Comparison of ENCODE assay signal across 22 cellular contexts in the genomic region with DNA sequence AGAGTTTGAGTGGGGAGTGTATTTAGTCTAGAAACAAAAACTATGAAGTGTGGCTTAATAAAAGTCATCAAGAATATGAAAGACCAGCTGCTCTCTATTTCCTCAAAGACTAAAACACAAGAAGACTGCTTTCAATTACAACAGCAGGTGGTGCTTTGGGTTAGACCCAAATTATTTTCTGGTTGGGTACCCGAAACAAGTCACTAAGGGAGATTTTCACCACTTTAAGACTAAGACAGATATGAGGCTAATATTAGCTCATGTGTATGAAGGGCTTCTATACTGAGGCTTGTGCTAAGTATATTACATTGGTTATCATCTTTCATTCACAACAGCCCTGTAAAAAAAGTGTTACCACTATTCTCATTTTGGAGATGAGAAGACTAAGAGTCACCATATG. TPM values are rescaled to one million over a fixed set of nuclear protein-coding genes. Genes with fewer than 3 reads are reported as not detected.
DNase-seq lines count a peak whose midpoint lies in the region; ATAC-seq, FAIRE-seq and TF ChIP-seq lines count a peak whose summit lies in the region.
"Had no signal": no experiment of that assay in that cellular context is flagged by ENCODE, and none has a peak within 500 bp of the region (broad histone marks: within the 10 kb centered on the region; RNA-seq: fewer than 3 reads in every experiment).

No MANE protein-coding gene starts in this region.

- no peaks in the 10 kb centered on the region for H3K79me2 ChIP-seq in HepG2 (ENCODE audit: insufficient read depth, low read length)
- H3K79me2 ChIP-seq: hepatocyte had no signal

- H3K27ac ChIP-seq in A673 (ENCODE audit: low read depth, low read length, poor library complexity, severe bottlenecking), result no peak overlapping the region
- no peak overlapping the region for H3K27ac ChIP-seq in testis
- no peak overlapping the region for H3K27ac ChIP-seq in HepG2 (ENCODE audit: extremely low read length, insufficient read depth, low read length)
- H3K27ac ChIP-seq: cardiac muscle cell, hepatocyte, PC-9, upper lobe of right lung had no signal

- DNase-seq in A673 (ENCODE audit: low spot score) (peak; percentile 19), NCI-H446 treated with DMSO at 0.1 percent for 48 hours (lab: John Stamatoyannopoulos, UW) (peak; percentile 87), testis (no peak), NCI-H526 (lab: John Stamatoyannopoulos, UW) (no peak), HepG2 (ENCODE audit: low spot score) (no peak), NCI-H69 (lab: John Stamatoyannopoulos, UW) (no peak)
- DNase-seq: ACHN; activated CD4-positive, alpha-beta T cell treated with anti-CD3 and anti-CD28 coated beads, Interleukin-2, amount 10 ng/mL, durations not matched to agents 7 days and 5 days; activated naive CD8-positive, alpha-beta T cell treated with anti-CD3 and anti-CD28 coated beads, Interleukin-2, amount 10 ng/mL, durations not matched to agents 7 days and 5 days; CD8-positive, alpha-beta T cell; effector CD8-positive, alpha-beta T cell; EL; H7; mucosa of descending colon; NCI-H510A treated with DMSO at 0.1 percent for 48 hours; PC-9; upper lobe of right lung had no signal

- H4K20me1 ChIP-seq in HepG2 (ENCODE audit: insufficient read depth, low read length), result no peaks in the 10 kb centered on the region

- CTCF ChIA-PET in A673 (lab: Charles Lee), result no interaction called here
- CTCF ChIA-PET in HepG2 (lab: Yijun Ruan, JAX; ENCODE audit: low intra/inter-chr PET ratio, low total read pairs), result no interaction called here

- no peak overlapping the region for H3K9ac ChIP-seq in HepG2 (ENCODE audit: insufficient read depth, low read depth, low read length)

- WGBS in testis, 2 donors, result 74 to 94% methylated on average over 1 of the region's 1 CpG
- WGBS in HepG2 (ENCODE audit: low lambda C conversion rate), result 0% methylated on average over 1 of the region's 1 CpG

- TF ChIP-seq RAD21 in HepG2 (CRISPR knock-in tag; IDR thresholded peaks at IDR 0.05), result no peak

- BruUV-seq in A673 (replicated peaks; lab: Mats Ljungman, UMichigan) (no TSS peak), HepG2 (replicated peaks; lab: Mats Ljungman, UMichigan) (no TSS peak)

- no peak for TF ChIP-seq EP300 in HepG2 (IDR thresholded peaks at IDR 0.05; ENCODE audit: low read depth in 2 of 2, low read length in 2 of 2)
- TF ChIP-seq EP300 in HepG2 (CRISPR knock-in tag; IDR thresholded peaks at IDR 0.05; ENCODE audit: borderline replicate concordance), result no peak

- no peaks in the 10 kb centered on the region for H3K9me3 ChIP-seq in A673 (ENCODE audit: low read depth, low read length, poor library complexity, severe bottlenecking)
- no peaks in the 10 kb centered on the region for H3K9me3 ChIP-seq in testis
- no peaks in the 10 kb centered on the region for H3K9me3 ChIP-seq in HepG2 (ENCODE audit: low read length)
- H3K9me3 ChIP-seq: mucosa of descending colon, upper lobe of right lung had no signal

- H3K36me3 ChIP-seq in A673 (ENCODE audit: insufficient read depth, low read length, poor library complexity, severe bottlenecking) (no peaks in the 10 kb centered on the region), testis (ENCODE audit: low read depth, missing control alignments) (no peaks in the 10 kb centered on the region), HepG2 (replicated peaks in 1 of 2; ENCODE audit: control insufficient read depth in 1 of 2, insufficient read depth in 2 of 2, low read length in 2 of 2) (no peaks in the 10 kb centered on the region)
- H3K36me3 ChIP-seq: cardiac muscle cell, upper lobe of right lung had no signal

- POLR2A ChIA-PET in A673 (lab: Charles Lee; ENCODE audit: low non-redundant PET) (no interaction called here), HepG2 (lab: Yijun Ruan, JAX) (no interaction called here)

- intact Hi-C loops in A673 (cut with micrococcal nuclease; ENCODE audit: unreplicated experiment), result no loop called here
- intact Hi-C loops in testis (cut with DNase I; ENCODE audit: low total_unique reads), result no loop called here
- intact Hi-C loops in HepG2 (cut with micrococcal nuclease; ENCODE audit: unreplicated experiment), result no loop called here

- in situ Hi-C loops in HepG2 (cut with HindIII; ENCODE audit: extremely low pct_ligation_motif_present, low pct_unique_long_range_greater_than_20kb), result no loop called here

- no peaks in the 10 kb centered on the region for H3K4me1 ChIP-seq in A673 (ENCODE audit: insufficient read depth, low read length, poor library complexity, severe bottlenecking)
- H3K4me1 ChIP-seq in testis, result no peaks in the 10 kb centered on the region
- H3K4me1 ChIP-seq in HepG2 (ENCODE audit: insufficient read depth, low read length), result no peaks in the 10 kb centered on the region

- no peak for FAIRE-seq in HepG2 (lab: Jason Lieb, UNC)
- FAIRE-seq: GM19239 had no signal

- TF ChIP-seq CTCF in A673 (conservative IDR thresholded peaks at IDR 0.05; ENCODE audit: low read depth, low read length) (no peak), testis (IDR thresholded peaks at IDR 0.05) (no peak), HepG2 (CRISPR knock-in tag; IDR thresholded peaks at IDR 0.05) (no peak)

- H3K4me3 ChIP-seq in A673 (ENCODE audit: low read depth, low read length, poor library complexity, severe bottlenecking) (no peak overlapping the region), testis (no peak overlapping the region), HepG2 (replicated peaks in 1 of 3; ENCODE audit: insufficient read depth in 1 of 3, low read depth in 2 of 3, low read length in 3 of 3) (no peak overlapping the region)
- H3K4me3 ChIP-seq: cardiac muscle cell, hepatocyte, mucosa of descending colon, PC-9, upper lobe of right lung had no signal

- TF ChIP-seq POLR2A in testis (IDR thresholded peaks at IDR 0.05), result no peak
- no peak for TF ChIP-seq POLR2A in HepG2 (IDR thresholded peaks at IDR 0.05; ENCODE audit: insufficient read depth in 1 of 2, low read depth in 2 of 2, low read length in 2 of 2)

- ATAC-seq in GM19035 (IDR thresholded peaks at IDR 0.05; ENCODE audit: unreplicated experiment) (peak; percentile 69), HG02798 (IDR thresholded peaks at IDR 0.05; ENCODE audit: poor library complexity, unreplicated experiment) (peak; percentile 95), HepG2 (no peak)
- ATAC-seq: CD8-positive, alpha-beta T cell; mucosa of descending colon; upper lobe of right lung had no signal

- no peak overlapping the region for H3K4me2 ChIP-seq in HepG2 (ENCODE audit: low read depth, low read length)
- H3K4me2 ChIP-seq: hepatocyte, PC-9 had no signal

- no peak overlapping the region for H2AFZ ChIP-seq in HepG2 (ENCODE audit: low read length)
- H2AFZ ChIP-seq: hepatocyte, PC-9 had no signal

- H3K27me3 ChIP-seq in A673 (replicated peaks; ENCODE audit: insufficient read depth, low read depth, low read length, poor library complexity) (no peaks in the 10 kb centered on the region), testis (no peaks in the 10 kb centered on the region), HepG2 (ENCODE audit: control insufficient read depth in 1 of 2, insufficient read depth in 2 of 2, low read length in 2 of 2) (0 out of 5 replicates have a peak, but pooled peaks cover 0 to 4% of the 10 kb centered on the region in 2 experiments)
- H3K27me3 ChIP-seq: cardiac muscle cell, hepatocyte, upper lobe of right lung had no signal

TF ChIP-seq in HepG2, 621 proteins besides CTCF, POLR2A, EP300 and RAD21 (continues in another document):
- TF ChIP-seq, protein P1, sequence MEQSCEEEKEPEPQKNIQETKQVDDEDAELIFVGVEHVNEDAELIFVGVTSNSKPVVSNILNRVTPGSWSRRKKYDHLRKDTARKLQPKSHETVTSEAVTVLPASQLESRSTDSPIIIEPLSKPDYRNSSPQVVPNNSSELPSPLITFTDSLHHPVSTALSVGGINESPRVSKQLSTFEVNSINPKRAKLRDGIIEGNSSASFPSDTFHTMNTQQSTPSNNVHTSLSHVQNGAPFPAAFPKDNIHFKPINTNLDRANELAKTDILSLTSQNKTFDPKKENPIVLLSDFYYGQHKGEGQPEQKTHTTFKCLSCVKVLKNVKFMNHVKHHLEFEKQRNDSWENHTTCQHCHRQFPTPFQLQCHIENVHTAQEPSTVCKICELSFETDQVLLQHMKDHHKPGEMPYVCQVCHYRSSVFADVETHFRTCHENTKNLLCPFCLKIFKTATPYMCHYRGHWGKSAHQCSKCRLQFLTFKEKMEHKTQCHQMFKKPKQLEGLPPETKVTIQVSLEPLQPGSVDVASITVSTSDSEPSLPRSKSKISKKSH (CRISPR knock-in tag; IDR thresholded peaks at IDR 0.05; ENCODE audit: borderline replicate concordance), result no peak

RNA-seq across cellular contexts. Expression of a gene that starts 43.1 kb away (rescaled TPM):
- total RNA-seq in A673 (2021), result 2.5 and 2.7 TPM in 2 replicates
- 1 to 10 TPM; 1.1 to 1.3 TPM for total RNA-seq in testis
- 11.5 TPM for polyA plus RNA-seq in testis (ENCODE audit: insufficient read depth, low read depth, low replicate concordance)
- not detected in 2 replicates for total RNA-seq in HepG2 (2016; rRNA removed; fragmentation: Illumina TruSeq; extraction: Trizol)
- total RNA-seq in HepG2 (2016; cell fraction: cytosol; rRNA removed; fragmentation: Illumina TruSeq; extraction: Trizol; ENCODE audit: low read depth), result not detected in 2 replicates
- not detected in 2 replicates for total RNA-seq in HepG2 (2016; cell fraction: insoluble cytoplasmic fraction; rRNA removed; fragmentation: Illumina TruSeq; extraction: Trizol)
- not detected in 2 replicates for total RNA-seq in HepG2 (2016; cell fraction: membrane; rRNA removed; fragmentation: Illumina TruSeq; extraction: Trizol)
- not detected in 2 replicates for total RNA-seq in HepG2 (2016; cell fraction: nucleus; rRNA removed; fragmentation: Illumina TruSeq; extraction: Trizol)
- not detected in 2 replicates for polyA plus RNA-seq in HepG2 (2011; rRNA removed)
- not detected in 2 replicates for polyA plus RNA-seq in HepG2 (2011; cell fraction: cytosol; rRNA removed)
- polyA plus RNA-seq in HepG2 (2011; cell fraction: nucleus; rRNA removed), result not detected in 2 replicates
- 0.05 TPM in 1 of 2 replicates, not detected in the other for polyA plus RNA-seq in HepG2 (2012)
- not detected in 2 replicates for polyA plus RNA-seq in HepG2 (2016; cell fraction: cytosol; fragmentation: Illumina TruSeq; extraction: Trizol; ENCODE audit: low read depth)
- polyA plus RNA-seq in HepG2 (2016; cell fraction: insoluble cytoplasmic fraction; fragmentation: Illumina TruSeq; extraction: Trizol; ENCODE audit: low read depth), result not detected in 2 replicates
- polyA plus RNA-seq in HepG2 (2016; cell fraction: membrane; fragmentation: Illumina TruSeq; extraction: Trizol; ENCODE audit: low read depth), result not detected in 2 replicates
- polyA plus RNA-seq in HepG2 (2016; cell fraction: nucleus; fragmentation: Illumina TruSeq; extraction: Trizol; ENCODE audit: insufficient read depth, low read depth), result not detected in 2 replicates
- not detected in 2 replicates for polyA minus RNA-seq in HepG2 (2011; rRNA and poly(A)+ RNA removed; ENCODE audit: low replicate concordance)
- not detected in 2 replicates for polyA minus RNA-seq in HepG2 (2011; cell fraction: cytosol; rRNA and poly(A)+ RNA removed)
- 0.12 TPM in 1 of 2 replicates, not detected in the other for polyA minus RNA-seq in HepG2 (2011; cell fraction: nucleus; rRNA and poly(A)+ RNA removed)
- total RNA-seq: activated naive CD8-positive, alpha-beta T cell treated with anti-CD3 and anti-CD28 coated beads, Interleukin-2, amount 10 ng/mL, durations not matched to agents 7 days and 5 days; CD8-positive, alpha-beta T cell had no signal

Comparison
In these comparisons a context has a peak if more than half of its experiments do, and no peak if none do; other contexts are left out.
1. DNase-seq: peak in A673 (single experiment) and NCI-H446 treated with DMSO at 0.1 percent for 48 hours (single experiment); none in testis (single experiment), NCI-H526 (0 of 2), HepG2 (single experiment) and NCI-H69 (single experiment).